Comparison of ENCODE assay signal across 27 cellular contexts in genomic region chr3:102483556-102483955, GRCh38. TPM values are rescaled to one million over a fixed set of nuclear protein-coding genes. Genes with fewer than 3 reads are reported as not detected.
"Had no signal": no experiment of that assay in that cellular context is flagged by ENCODE, and none has a peak within 500 bp of the region (broad histone marks: within the 10 kb centered on the region; RNA-seq: fewer than 3 reads in every experiment).

No MANE protein-coding gene starts in this region.

- H3K27ac ChIP-seq: adrenal gland, ascending aorta, brain microvascular endothelial cell, esophagus muscularis mucosa, gastrocnemius medialis, pancreas, psoas muscle, suprapubic skin, tibial nerve had no signal

- H3K9me3 ChIP-seq: adrenal gland, ascending aorta, esophagus muscularis mucosa, gastrocnemius medialis, pancreas, psoas muscle, suprapubic skin, tibial nerve had no signal

- H3K4me1 ChIP-seq: adrenal gland, ascending aorta, esophagus muscularis mucosa, gastrocnemius medialis, psoas muscle had no signal

- H3K27me3 ChIP-seq: adrenal gland, ascending aorta, brain microvascular endothelial cell, esophagus muscularis mucosa, gastrocnemius medialis, pancreas, suprapubic skin, tibial nerve had no signal

- H3K36me3 ChIP-seq: adrenal gland, ascending aorta, brain microvascular endothelial cell, esophagus muscularis mucosa, gastrocnemius medialis, pancreas, suprapubic skin, tibial nerve had no signal

- DNase-seq: activated CD4-positive, alpha-beta T cell treated with anti-CD3 and anti-CD28 coated beads, Interleukin-2, amount 50 U/mL, for 4 hours; activated CD8-positive, alpha-beta memory T cell treated with anti-CD3 and anti-CD28 coated beads for 24 hours; activated CD8-positive, alpha-beta memory T cell treated with anti-CD3 and anti-CD28 coated beads, Interleukin-2, amount 50 U/mL, for 4 hours; activated naive CD4-positive, alpha-beta T cell; activated T-cell treated with anti-CD3 and anti-CD28 coated beads, Interleukin-2, amount 50 U/mL, for 24 hours; adrenal gland; brain microvascular endothelial cell; effector memory CD4-positive, alpha-beta T cell; gastrocnemius medialis; head of caudate nucleus; hypothalamus; islet precursor cell; left colon; mesenchymal stem cell; pancreas; psoas muscle; right cardiac atrium; stimulated activated CD4-positive, alpha-beta T cell treated with anti-CD3 and anti-CD28 coated beads, Interleukin-1b, Interleukin-23, amount 100 ng/mL, for 48 hours; stimulated activated naive CD8-positive, alpha-beta T cell treated with anti-CD3 and anti-CD28 coated beads, Interleukin-15, amount 100 ng/mL, for 72 hours had no signal

- H3K4me3 ChIP-seq: adrenal gland, ascending aorta, esophagus muscularis mucosa, gastrocnemius medialis, pancreas, psoas muscle, suprapubic skin, tibial nerve had no signal

RNA-seq across cellular contexts. Expression of gene ZPLD1, which starts 48.7 kb away (rescaled TPM):
- total RNA-seq: activated T-helper 2 cell treated with anti-CD3 and anti-CD28 coated beads, Interferon-gamma antibody, Interleukin-2, Interleukin-4, amounts not matched to agents 10 μg/mL and 5 μg/mL and 100 μg/mL, durations not matched to agents 14 hours and 24 hours and 36 hours; ascending aorta; dermis microvascular lymphatic vessel endothelial cell; left colon; mononuclear cell; tibial nerve; WTC11 had no signal
- polyA plus RNA-seq: adrenal gland, right cardiac atrium had no signal
